ENCODE assay signal across 1 cellular context in genomic region chr4:25889626-25890025, GRCh38.
TF ChIP-seq lines count a peak whose summit lies in the region.

No MANE protein-coding gene starts in this region.

TF ChIP-seq in GM23338, 12 proteins besides CTCF, POLR2A, EP300 and RAD21 (continued from another document):
- no peak for TF ChIP-seq ZNF462 (CRISPR knock-in tag; IDR thresholded peaks at IDR 0.05)
- TF ChIP-seq ZNF331 (CRISPR knock-in tag; IDR thresholded peaks at IDR 0.05; ENCODE audit: low read depth), result no peak
- TF ChIP-seq STAT1 (IDR thresholded peaks at IDR 0.05; ENCODE audit: unreplicated experiment), result no peak
